In genomic region chr17:48615212-48615962, GRCh38 we compare ENCODE assay signal across 13 cellular contexts. TPM values are rescaled to one million over a fixed set of nuclear protein-coding genes. Genes with fewer than 3 reads are reported as not detected.
DNase-seq lines count a peak whose midpoint lies in the region; ATAC-seq and TF ChIP-seq lines count a peak whose summit lies in the region.
"Had no signal": no experiment of that assay in that cellular context is flagged by ENCODE, and none has a peak within 500 bp of the region (broad histone marks: within the 10 kb centered on the region; RNA-seq: fewer than 3 reads in every experiment).

Gene HOXB8 (minus strand): TSS chr17:48615292. CDS start chr17:48614704, 588 bp downstream.

- peaks cover 0 to 19% of the 10 kb centered on the region in 2 donors for H3K27me3 ChIP-seq in Peyer's patch
- H3K27me3 ChIP-seq in skeletal muscle satellite cell (ENCODE audit: control insufficient read depth, insufficient read depth, low read length) = peaks cover 65% of the 10 kb centered on the region
- H3K27me3 ChIP-seq in HAP-1 (ENCODE audit: low read depth) = peaks cover 64% of the 10 kb centered on the region

- in situ Hi-C loops in HAP-1 (cut with MboI; ENCODE audit: low sequenced_read_pairs) = no loop called here

- H3K9ac ChIP-seq in skeletal muscle satellite cell (ENCODE audit: low read depth, low read length) = no peak within 1 kb of the TSS

- H3K9me3 ChIP-seq in Peyer's patch (no peaks in the 10 kb centered on the region), skeletal muscle satellite cell (replicated peaks; ENCODE audit: low read length) (no peaks in the 10 kb centered on the region), HAP-1 (no peaks in the 10 kb centered on the region)

- peak within 1 kb of the TSS; percentile 56 for H3K4me2 ChIP-seq in skeletal muscle satellite cell (ENCODE audit: low read length)

- no peak for ATAC-seq in GM18861 (IDR thresholded peaks at IDR 0.05; ENCODE audit: unreplicated experiment)
- no peak for ATAC-seq in HG03025 (IDR thresholded peaks at IDR 0.05; ENCODE audit: low FRiP score, unreplicated experiment)

- H3K4me1 ChIP-seq in Peyer's patch (peaks cover 0 to 37% (median 17%) of the 10 kb centered on the region in 4 donors), skeletal muscle satellite cell (ENCODE audit: control insufficient read depth, insufficient read depth, low read length) (peaks cover 28% of the 10 kb centered on the region), HAP-1 (peaks cover 2% of the 10 kb centered on the region; the same call in 1 of the 2 replicates)

- H3K4me3 ChIP-seq in Peyer's patch (peak within 1 kb of the TSS; percentile 15 to 71 (median 64)), fibroblast of mammary gland (ENCODE audit: control insufficient read depth, low read depth, low read length) (peak within 1 kb of the TSS; percentile 20), skeletal muscle satellite cell (ENCODE audit: low read length) (peak within 1 kb of the TSS; percentile 34), HAP-1 (no peak within 1 kb of the TSS)
- H3K4me3 ChIP-seq: cardiac muscle cell had no signal

- TF ChIP-seq CTCF in Peyer's patch (IDR thresholded peaks at IDR 0.05) (no peak), fibroblast of mammary gland (conservative IDR thresholded peaks at IDR 0.05; ENCODE audit: control insufficient read depth, insufficient read depth, low read depth, low read length) (no peak)

- H3K36me3 ChIP-seq in Peyer's patch (no peaks in the 10 kb centered on the region), skeletal muscle satellite cell (ENCODE audit: insufficient read depth, low read length) (no peaks in the 10 kb centered on the region), HAP-1 (replicated peaks) (no peaks in the 10 kb centered on the region)
- H3K36me3 ChIP-seq: cardiac muscle cell had no signal

- DNase-seq in NCI-H2107 treated with DMSO at 0.1 percent for 48 hours (lab: John Stamatoyannopoulos, UW; ENCODE audit: unreplicated experiment) (peak; percentile 61), NCI-H2107 (lab: John Stamatoyannopoulos, UW) (no peak), Peyer's patch (no peak), fibroblast of mammary gland (ENCODE audit: low read depth) (no peak), HAP-1 (ENCODE audit: low spot score in 2 of 2) (no peak)
- DNase-seq: NCI-H69; retina; stimulated activated naive CD4-positive, alpha-beta T cell treated with Interleukin-2 at 50 U/mL for 16 hours had no signal

- peak within 1 kb of the TSS in 3 of 4 donors; percentile 34 to 92 (median 71) for H3K27ac ChIP-seq in Peyer's patch
- H3K27ac ChIP-seq: cardiac muscle cell, VCaP had no signal

- TF ChIP-seq POLR2A in Peyer's patch (IDR thresholded peaks at IDR 0.05) = no peak

RNA-seq across cellular contexts. Expression of gene HOXB8, which starts in this region (rescaled TPM):
- total RNA-seq in Peyer's patch = 10 to 100 TPM in 3 of 4 donors, 1 to 10 TPM in 1; 1.8 to 21.2 (median 14.9) TPM
- not detected in 2 replicates for total RNA-seq in skeletal muscle satellite cell (2012; rRNA removed)
- total RNA-seq: cardiac muscle cell had no signal
